9 cellular contexts compared by ENCODE assay signal in genomic region chr2:102020596-102021170, GRCh38. TPM values are rescaled to one million over a fixed set of nuclear protein-coding genes. Genes with fewer than 3 reads are reported as not detected.
A peak's percentile ranks its signal among the peaks of the same experiment; 100 is the strongest.
DNase-seq lines count a peak whose midpoint lies in the region; ATAC-seq, FAIRE-seq and TF ChIP-seq lines count a peak whose summit lies in the region.
"Had no signal": no experiment of that assay in that cellular context is flagged by ENCODE, and none has a peak within 500 bp of the region (broad histone marks: within the 10 kb centered on the region; RNA-seq: fewer than 3 reads in every experiment).

No MANE protein-coding gene starts in this region.

- no peak overlapping the region for H3K4me3 Mint-ChIP-seq in activated T-helper 2 cell treated with anti-CD3 and anti-CD28 coated beads, Interferon-gamma antibody, Interleukin-2, Interleukin-4, amounts not matched to agents 10 μg/mL and 5 μg/mL and 100 μg/mL, durations not matched to agents 14 hours and 24 hours and 36 hours (ENCODE audit: low read depth)

- intact Hi-C loops in activated T-helper 2 cell treated with anti-CD3 and anti-CD28 coated beads, Interferon-gamma antibody, Interleukin-2, Interleukin-4, amounts not matched to agents 10 μg/mL and 5 μg/mL and 100 μg/mL, durations not matched to agents 14 hours and 24 hours and 36 hours (cut with micrococcal nuclease): loop anchor here (1.0 to 2.0 kb wide), 4 partner anchors 42 to 429 kb away; partner anchors contain the start of gene IL18R1

- ATAC-seq in GM19328 (IDR thresholded peaks at IDR 0.05; ENCODE audit: unreplicated experiment): peak; percentile 80

- peaks cover 12% of the 10 kb centered on the region for H3K4me1 Mint-ChIP-seq in activated T-helper 2 cell treated with anti-CD3 and anti-CD28 coated beads, Interferon-gamma antibody, Interleukin-2, Interleukin-4, amounts not matched to agents 10 μg/mL and 5 μg/mL and 100 μg/mL, durations not matched to agents 14 hours and 24 hours and 36 hours (ENCODE audit: low read depth)

- CTCF ChIA-PET in RWPE1 (lab: Yijun Ruan, JAX): interaction anchor here (0.6 to 2.1 kb wide), 31 partner anchors 9 to 595 kb away, joined by 3 to 34 read pairs (median 3); partner anchors contain the start of gene IL18R1

- H3K27ac Mint-ChIP-seq in activated T-helper 2 cell treated with anti-CD3 and anti-CD28 coated beads, Interferon-gamma antibody, Interleukin-2, Interleukin-4, amounts not matched to agents 10 μg/mL and 5 μg/mL and 100 μg/mL, durations not matched to agents 14 hours and 24 hours and 36 hours: no peak overlapping the region

- no peak overlapping the region for H3K27ac ChIP-seq in RWPE1

- TF ChIP-seq CTCF in RWPE1 (conservative IDR thresholded peaks at IDR 0.05; ENCODE audit: low read depth) (peak; percentile 97), fibroblast of villous mesenchyme (IDR thresholded peaks at IDR 0.05; ENCODE audit: insufficient read depth, low read depth, low read length) (peak; percentile 99)

- H3K36me3 Mint-ChIP-seq in activated T-helper 2 cell treated with anti-CD3 and anti-CD28 coated beads, Interferon-gamma antibody, Interleukin-2, Interleukin-4, amounts not matched to agents 10 μg/mL and 5 μg/mL and 100 μg/mL, durations not matched to agents 14 hours and 24 hours and 36 hours (ENCODE audit: low read depth): no peaks in the 10 kb centered on the region

- peaks cover 4% of the 10 kb centered on the region for H3K27me3 Mint-ChIP-seq in activated T-helper 2 cell treated with anti-CD3 and anti-CD28 coated beads, Interferon-gamma antibody, Interleukin-2, Interleukin-4, amounts not matched to agents 10 μg/mL and 5 μg/mL and 100 μg/mL, durations not matched to agents 14 hours and 24 hours and 36 hours (ENCODE audit: low read depth)

- no peaks in the 10 kb centered on the region for H3K9me3 Mint-ChIP-seq in activated T-helper 2 cell treated with anti-CD3 and anti-CD28 coated beads, Interferon-gamma antibody, Interleukin-2, Interleukin-4, amounts not matched to agents 10 μg/mL and 5 μg/mL and 100 μg/mL, durations not matched to agents 14 hours and 24 hours and 36 hours

- peak; percentile 13 for FAIRE-seq in HTR-8/SVneo (lab: Jason Lieb, UNC)
- FAIRE-seq: TTC549 had no signal

- no peak overlapping the region for H3K4me3 ChIP-seq in fibroblast of villous mesenchyme (ENCODE audit: low read depth, low read length)

- POLR2A ChIA-PET in RWPE1 (lab: Yijun Ruan, JAX; ENCODE audit: low non-redundant PET): no interaction called here

- DNase-seq in CD1c-positive myeloid dendritic cell (ENCODE audit: extremely low spot score) (peak; percentile 85), HTR-8/SVneo (ENCODE audit: insufficient read length, low spot score) (peak; percentile 76), RWPE1 (ENCODE audit: low spot score) (peak; percentile 74), fibroblast of villous mesenchyme (ENCODE audit: low read depth) (peak; percentile 92), non-pigmented ciliary epithelial cell (ENCODE audit: low read depth) (peak; percentile 49), stromal cell of bone marrow (ENCODE audit: low read depth) (peak; percentile 81)
- DNase-seq in activated T-helper 2 cell treated with anti-CD3 and anti-CD28 coated beads, Interferon-gamma antibody, Interleukin-2, Interleukin-4, amounts not matched to agents 10 μg/mL and 5 μg/mL and 100 μg/mL, durations not matched to agents 14 hours and 24 hours and 36 hours (ENCODE audit: low spot score): peak; percentile 66

RNA-seq across cellular contexts. Expression of gene IL1R2, which starts 28.9 kb away (rescaled TPM):
- total RNA-seq in activated T-helper 2 cell treated with anti-CD3 and anti-CD28 coated beads, Interferon-gamma antibody, Interleukin-2, Interleukin-4, amounts not matched to agents 10 μg/mL and 5 μg/mL and 100 μg/mL, durations not matched to agents 14 hours and 24 hours and 36 hours: 0.97 and 1.8 TPM in 2 replicates
- total RNA-seq in fibroblast of villous mesenchyme: 0.32 TPM in 1 of 2 replicates, not detected in the other
